8 cellular contexts compared by ENCODE assay signal in the genomic region with DNA sequence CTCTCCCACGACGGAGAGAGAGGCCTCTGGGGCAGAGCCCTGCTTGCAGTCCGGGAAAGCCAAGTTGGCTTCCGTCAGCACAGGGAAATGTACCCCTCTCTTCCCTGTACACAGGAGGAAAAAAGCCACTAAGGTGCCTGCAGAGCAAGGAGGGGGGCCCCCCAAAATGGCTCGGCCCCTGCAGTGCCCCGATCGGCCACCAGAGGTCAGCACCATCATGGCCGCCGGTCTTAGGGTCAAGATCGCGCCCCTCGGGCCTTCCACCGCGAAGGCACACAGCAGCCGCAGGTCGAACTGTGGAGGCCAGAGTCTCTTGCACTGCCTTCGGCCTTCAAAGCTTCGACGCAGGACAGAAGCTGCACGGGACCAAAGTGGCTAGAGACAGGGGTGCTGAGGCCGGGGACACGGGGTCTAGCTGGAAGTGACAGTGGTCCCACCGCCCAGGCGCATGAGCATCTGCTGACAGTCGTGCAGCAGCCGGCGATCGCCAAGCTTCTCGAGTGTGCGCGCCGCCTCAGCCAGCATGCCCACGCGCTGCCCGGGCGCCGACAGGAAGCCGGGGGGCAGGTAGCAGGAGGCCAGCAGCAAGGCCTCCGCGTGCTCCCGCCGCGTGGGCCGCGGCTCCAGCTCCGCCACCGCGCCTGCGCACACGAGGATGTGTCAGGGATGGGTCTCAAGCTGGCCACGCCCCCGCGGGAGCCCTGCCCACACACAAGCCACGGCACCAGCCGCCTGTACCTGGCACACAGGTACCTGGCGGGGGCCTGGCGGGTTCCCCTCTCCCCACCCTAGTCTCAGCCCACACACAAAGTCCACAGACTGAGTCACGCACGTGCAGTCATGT.
DNase-seq lines count a peak whose midpoint lies in the region; ATAC-seq, FAIRE-seq and TF ChIP-seq lines count a peak whose summit lies in the region.

No MANE protein-coding gene starts in this region.

- ATAC-seq in HG03521 (IDR thresholded peaks at IDR 0.05; ENCODE audit: unreplicated experiment) (peak; percentile 40), HG02870 (IDR thresholded peaks at IDR 0.05; ENCODE audit: unreplicated experiment) (no peak)

- DNase-seq in D721Med (ENCODE audit: insufficient read length, low spot score) (peak; percentile 79), cardiac fibroblast (ENCODE audit: low read depth in 2 of 2) (peak; percentile 70 to 76), NCI-H187 treated with DMSO at 0.1 percent for 48 hours (lab: John Stamatoyannopoulos, UW) (no peak)
- peak; percentile 27 to 70 (median 40) for DNase-seq in activated CD4-positive, CD25-positive, alpha-beta regulatory T cell (lab: John Stamatoyannopoulos, UW)
- DNase-seq in stimulated activated CD4-positive, alpha-beta T cell treated with anti-CD3 and anti-CD28 coated beads, Interleukin-4, amount 100 ng/mL, for 1 hour, result peak; percentile 68

- TF ChIP-seq CTCF in D721Med (IDR thresholded peaks at IDR 0.05; ENCODE audit: insufficient read depth, missing control alignments) (peak; percentile 56), cardiac fibroblast (IDR thresholded peaks at IDR 0.05; ENCODE audit: low read depth, low read length) (peak; percentile 97)

- no peaks in the 10 kb centered on the region for H3K27me3 ChIP-seq in layer of hippocampus (ENCODE audit: control insufficient read depth, insufficient read depth, low read length)

- no peak overlapping the region for H3K4me3 ChIP-seq in cardiac fibroblast (replicated peaks in 1 of 2; ENCODE audit: low read depth in 2 of 2, low read length in 2 of 2)

- H3K27ac ChIP-seq in layer of hippocampus (ENCODE audit: low read depth, low read length), result peak overlapping the region; percentile 75

- no peak for FAIRE-seq in D721Med (lab: Jason Lieb, UNC)
